ENCODE assay signal across 15 cellular contexts in genomic region chr5:5018560-5018935, GRCh38.
DNase-seq lines count a peak whose midpoint lies in the region; ATAC-seq lines count a peak whose summit lies in the region.
"Had no signal": no experiment of that assay in that cellular context is flagged by ENCODE, and none has a peak within 500 bp of the region (broad histone marks: within the 10 kb centered on the region; RNA-seq: fewer than 3 reads in every experiment).

No MANE protein-coding gene starts in this region.

- no peak overlapping the region for H2BK15ac ChIP-seq in mesenchymal stem cell (ENCODE audit: low read depth, poor library complexity, severe bottlenecking)

- H3K23ac ChIP-seq in mesenchymal stem cell (ENCODE audit: low read length in 2 of 2), result no peak overlapping the region

- no peaks in the 10 kb centered on the region for H3K9me3 ChIP-seq in mesenchymal stem cell (ENCODE audit: control insufficient read depth, low read length)
- H3K9me3 ChIP-seq: tibial artery had no signal

- no peak overlapping the region for H4K91ac ChIP-seq in mesenchymal stem cell (ENCODE audit: low read length)

- ATAC-seq in GM19463 (IDR thresholded peaks at IDR 0.05; ENCODE audit: unreplicated experiment), result peak; percentile 29
- ATAC-seq in left ventricle myocardium superior, result no peak
- ATAC-seq: T-cell had no signal

- peak overlapping the region; percentile 12 for H3K9ac ChIP-seq in mesenchymal stem cell (ENCODE audit: low read length)

- H3K4me3 ChIP-seq in mesenchymal stem cell (ENCODE audit: insufficient read depth in 1 of 2, low read depth in 1 of 2, low read length in 2 of 2), result peak overlapping the region in 1 of 2 experiments; percentile 40
- H3K4me3 ChIP-seq: tibial artery had no signal

- H3K14ac ChIP-seq in mesenchymal stem cell (ENCODE audit: low read length in 2 of 2), result no peak overlapping the region

- DNase-seq in ACHN (peak; percentile 12), RPMI7951 (ENCODE audit: low read depth) (peak; percentile 92), mesenchymal stem cell (no peak), left ventricle myocardium superior (no peak), inferior parietal cortex (ENCODE audit: extremely low spot score) (no peak), putamen (ENCODE audit: low spot score) (no peak), UCSD-AML1 (lab: John Stamatoyannopoulos, UW; ENCODE audit: unreplicated experiment) (no peak)
- DNase-seq: activated effector memory CD4-positive, alpha-beta T cell treated with anti-CD3 and anti-CD28 coated beads, Interleukin-2, amount 50 U/mL, for 16 hours; erythroblast; NCI-H774; RPMI8226; small intestine; T-cell; tibial artery had no signal

- 72% methylated on average over 4 of the region's 4 CpGs for WGBS in mesenchymal stem cell

- H2BK120ac ChIP-seq in mesenchymal stem cell (ENCODE audit: low read depth, low read length), result no peak overlapping the region

- H2BK12ac ChIP-seq in mesenchymal stem cell (ENCODE audit: low read length in 2 of 2), result no peak overlapping the region

- H2AK5ac ChIP-seq in mesenchymal stem cell (ENCODE audit: low read length, severe bottlenecking), result no peak overlapping the region

- in situ Hi-C loops in ACHN (cut with HindIII; ENCODE audit: low pct_ligation_motif_present, low pct_unique_long_range_greater_than_20kb, low sequenced_read_pairs), result no loop called here

- H3K4me1 ChIP-seq in mesenchymal stem cell (ENCODE audit: control insufficient read depth, insufficient read depth, low read depth, low read length), result peaks cover 2% of the 10 kb centered on the region
- H3K4me1 ChIP-seq: tibial artery had no signal

- peak overlapping the region; percentile 47 for H3K27ac ChIP-seq in mesenchymal stem cell (ENCODE audit: low read length, poor library complexity, severe bottlenecking)
- H3K27ac ChIP-seq: tibial artery had no signal

- H2BK5ac ChIP-seq in mesenchymal stem cell (ENCODE audit: low read depth, low read length, poor library complexity, severe bottlenecking), result no peak overlapping the region

- intact Hi-C loops in left ventricle myocardium superior (cut with micrococcal nuclease), result no loop called here

- H4K8ac ChIP-seq in mesenchymal stem cell (ENCODE audit: low read length), result no peak overlapping the region

- no peaks in the 10 kb centered on the region for H3K36me3 ChIP-seq in mesenchymal stem cell (ENCODE audit: control insufficient read depth in 1 of 2, insufficient read depth in 2 of 2, low read depth in 1 of 2, low read length in 2 of 2)
- H3K36me3 ChIP-seq: tibial artery had no signal

- no peak overlapping the region for H3K4me2 ChIP-seq in mesenchymal stem cell (ENCODE audit: low read length, poor library complexity, severe bottlenecking)

- H2AFZ ChIP-seq in mesenchymal stem cell (ENCODE audit: low read depth, low read length), result no peak overlapping the region

- H3K4ac ChIP-seq in mesenchymal stem cell (ENCODE audit: low read depth in 1 of 2, low read length in 2 of 2), result no peak overlapping the region

- no peak overlapping the region for H3K18ac ChIP-seq in mesenchymal stem cell (ENCODE audit: low read depth in 1 of 2, low read length in 2 of 2)

- H3K27me3 ChIP-seq in mesenchymal stem cell (ENCODE audit: control insufficient read depth in 1 of 2, insufficient read depth in 1 of 2, low read length in 2 of 2), result no peaks in the 10 kb centered on the region
- H3K27me3 ChIP-seq: tibial artery had no signal

- H3K79me1 ChIP-seq in mesenchymal stem cell (replicated peaks; ENCODE audit: low read length, poor library complexity, severe bottlenecking), result no peaks in the 10 kb centered on the region

Comparison
In these comparisons a context has a peak if more than half of its experiments do, and no peak if none do; other contexts are left out.
1. DNase-seq: peak in ACHN (single experiment) and RPMI7951 (single experiment); none in mesenchymal stem cell (single experiment), left ventricle myocardium superior (single experiment), inferior parietal cortex (single experiment), putamen (single experiment) and UCSD-AML1 (single experiment).